In the genomic region with DNA sequence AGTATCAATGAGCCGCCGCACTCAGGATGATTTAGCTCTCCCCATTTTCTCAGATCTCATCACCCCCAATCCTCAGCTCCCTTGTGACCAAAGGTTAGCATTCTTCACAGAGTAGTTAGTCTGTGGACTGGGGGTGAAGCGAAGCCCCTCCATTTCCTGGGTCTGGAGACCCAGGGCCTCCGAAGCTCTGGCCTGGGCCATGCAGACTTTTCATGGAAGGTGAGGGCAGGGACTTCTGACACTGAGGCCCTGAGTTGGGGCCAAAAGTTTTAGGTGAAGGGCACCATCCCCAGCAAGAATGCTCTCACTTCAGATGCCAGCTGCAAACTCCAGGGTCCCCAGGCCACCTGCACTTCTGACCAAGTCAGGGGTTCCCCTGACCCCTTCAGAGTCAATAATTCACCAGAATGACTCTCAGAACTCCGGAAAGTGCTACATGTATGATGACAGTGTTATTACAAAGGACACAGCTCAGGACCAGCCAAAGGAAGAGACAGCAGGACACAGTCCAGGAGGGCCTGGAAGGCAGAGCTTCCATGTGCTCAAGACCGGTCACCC, we compare ENCODE assay signal across 13 cellular contexts.
DNase-seq lines count a peak whose midpoint lies in the region; ATAC-seq and TF ChIP-seq lines count a peak whose summit lies in the region.
"Had no signal": no experiment of that assay in that cellular context is flagged by ENCODE, and none has a peak within 500 bp of the region (broad histone marks: within the 10 kb centered on the region; RNA-seq: fewer than 3 reads in every experiment).

No MANE protein-coding gene starts in this region.

- H3K27me3 Mint-ChIP-seq in activated CD8-positive, alpha-beta T cell treated with anti-CD3 and anti-CD28 coated beads for 36 hours: peaks cover 1% of the 10 kb centered on the region
- H3K27me3 Mint-ChIP-seq in neural progenitor cell (ENCODE audit: insufficient read depth, low read depth): peaks cover 9% of the 10 kb centered on the region

- peak overlapping the region; percentile 76 for H3K4me2 ChIP-seq in BLaER1
- no peak overlapping the region for H3K4me2 ChIP-seq in neural progenitor cell

- intact Hi-C loops in activated CD8-positive, alpha-beta T cell treated with anti-CD3 and anti-CD28 coated beads for 36 hours (cut with micrococcal nuclease): loop anchor here (5.0 kb wide), 1 partner anchor 66 kb away; a partner anchor contains a TSS
- intact Hi-C loops in mucosa of descending colon (cut with DNase I, micrococcal nuclease): no loop called here

- H3F3A ChIP-seq in neural progenitor cell (ENCODE audit: low read depth): no peaks in the 10 kb centered on the region

- H3K9me3 ChIP-seq in BLaER1 (no peaks in the 10 kb centered on the region), mucosa of descending colon (no peaks in the 10 kb centered on the region), neural progenitor cell (ENCODE audit: low read depth) (no peaks in the 10 kb centered on the region)
- H3K9me3 ChIP-seq: ascending aorta had no signal

- no peak overlapping the region for H3K27ac ChIP-seq in BLaER1
- H3K27ac ChIP-seq in neural progenitor cell: no peak overlapping the region
- H3K27ac ChIP-seq: ascending aorta had no signal

- H3K4me3 Mint-ChIP-seq in activated CD8-positive, alpha-beta T cell treated with anti-CD3 and anti-CD28 coated beads for 36 hours: no peak overlapping the region
- no peak overlapping the region for H3K4me3 Mint-ChIP-seq in neural progenitor cell

- no peak for DNase-seq in activated CD8-positive, alpha-beta T cell treated with anti-CD3 and anti-CD28 coated beads for 36 hours
- no peak for DNase-seq in mucosa of descending colon
- DNase-seq in neural progenitor cell (ENCODE audit: low spot score): no peak
- no peak for DNase-seq in NCI-H82 treated with DMSO at 0.1 percent for 48 hours (lab: John Stamatoyannopoulos, UW; ENCODE audit: unreplicated experiment)
- no peak for DNase-seq in NOMO-1 (lab: John Stamatoyannopoulos, UW; ENCODE audit: unreplicated experiment in 2 of 2)
- DNase-seq: effector CD4-positive, alpha-beta T cell; Kasumi-1; NCI-H1930 had no signal

- no peaks in the 10 kb centered on the region for H3K36me3 Mint-ChIP-seq in activated CD8-positive, alpha-beta T cell treated with anti-CD3 and anti-CD28 coated beads for 36 hours (ENCODE audit: low read depth)
- H3K36me3 Mint-ChIP-seq in neural progenitor cell: no peaks in the 10 kb centered on the region

- TF ChIP-seq CTCF in activated CD8-positive, alpha-beta T cell treated with anti-CD3 and anti-CD28 coated beads for 36 hours (IDR thresholded peaks at IDR 0.05): no peak
- no peak for TF ChIP-seq CTCF in mucosa of descending colon (IDR thresholded peaks at IDR 0.05)
- TF ChIP-seq CTCF in neural progenitor cell (IDR thresholded peaks at IDR 0.05): no peak

- H3K79me2 ChIP-seq in neural progenitor cell (ENCODE audit: low read depth): no peaks in the 10 kb centered on the region

- CTCF ChIA-PET in activated CD8-positive, alpha-beta T cell treated with anti-CD3 and anti-CD28 coated beads for 36 hours (lab: Charles Lee): interaction anchor here (0.6 to 4.5 kb wide), 7 partner anchors 9 to 356 kb away, joined by 3 to 30 read pairs (median 4); no protein-coding TSS in a partner anchor

- H2AFZ ChIP-seq in neural progenitor cell (replicated peaks): no peak overlapping the region

- H3K9me3 Mint-ChIP-seq in activated CD8-positive, alpha-beta T cell treated with anti-CD3 and anti-CD28 coated beads for 36 hours: no peaks in the 10 kb centered on the region
- peaks cover 3% of the 10 kb centered on the region for H3K9me3 Mint-ChIP-seq in neural progenitor cell

- H3K4me1 Mint-ChIP-seq in activated CD8-positive, alpha-beta T cell treated with anti-CD3 and anti-CD28 coated beads for 36 hours (ENCODE audit: low read depth): peaks cover 75% of the 10 kb centered on the region
- H3K4me1 Mint-ChIP-seq in neural progenitor cell: peaks cover 15% of the 10 kb centered on the region

- peaks cover 44% of the 10 kb centered on the region for H3K4me1 ChIP-seq in BLaER1
- no peaks in the 10 kb centered on the region for H3K4me1 ChIP-seq in mucosa of descending colon (ENCODE audit: low read depth)
- peaks cover 9% of the 10 kb centered on the region for H3K4me1 ChIP-seq in neural progenitor cell
- H3K4me1 ChIP-seq: ascending aorta had no signal

- H3K27me3 ChIP-seq in BLaER1: no peaks in the 10 kb centered on the region
- no peaks in the 10 kb centered on the region for H3K27me3 ChIP-seq in neural progenitor cell
- H3K27me3 ChIP-seq: ascending aorta had no signal

- no peaks in the 10 kb centered on the region for H4K20me1 ChIP-seq in BLaER1
- no peaks in the 10 kb centered on the region for H4K20me1 ChIP-seq in neural progenitor cell (ENCODE audit: low read depth)

- H3K9ac ChIP-seq in BLaER1: no peak overlapping the region
- no peak overlapping the region for H3K9ac ChIP-seq in neural progenitor cell

- peak overlapping the region; percentile 91 for H3K27ac Mint-ChIP-seq in activated CD8-positive, alpha-beta T cell treated with anti-CD3 and anti-CD28 coated beads for 36 hours
- H3K27ac Mint-ChIP-seq in neural progenitor cell: no peak overlapping the region

- POLR2A ChIA-PET in activated CD8-positive, alpha-beta T cell treated with anti-CD3 and anti-CD28 coated beads for 36 hours (lab: Charles Lee): interaction anchor here (1.0 to 8.5 kb wide), 12 partner anchors 11 to 273 kb away, joined by 3 to 53 read pairs (median 4); a partner anchor contains a TSS

- H3K36me3 ChIP-seq in BLaER1 (no peaks in the 10 kb centered on the region), mucosa of descending colon (ENCODE audit: low read depth) (no peaks in the 10 kb centered on the region), neural progenitor cell (no peaks in the 10 kb centered on the region)
- H3K36me3 ChIP-seq: ascending aorta had no signal

- ATAC-seq in GM18517 (IDR thresholded peaks at IDR 0.05; ENCODE audit: unreplicated experiment): peak; percentile 32
- ATAC-seq in GM21825 (IDR thresholded peaks at IDR 0.05; ENCODE audit: unreplicated experiment): peak; percentile 22
- ATAC-seq in activated CD8-positive, alpha-beta T cell treated with anti-CD3 and anti-CD28 coated beads for 36 hours: no peak
- no peak for ATAC-seq in mucosa of descending colon
- ATAC-seq: HCT116 had no signal

- H3K4me3 ChIP-seq in BLaER1 (no peak overlapping the region), mucosa of descending colon (no peak overlapping the region), neural progenitor cell (no peak overlapping the region)
- H3K4me3 ChIP-seq: ascending aorta had no signal

Comparison
In these comparisons a context has a peak if more than half of its experiments do, and no peak if none do; other contexts are left out.
1. ATAC-seq: peak in GM18517 (single experiment) and GM21825 (single experiment); none in activated CD8-positive, alpha-beta T cell treated with anti-CD3 and anti-CD28 coated beads for 36 hours (single experiment) and mucosa of descending colon (single experiment).